17 cellular contexts compared by ENCODE assay signal in the genomic region with DNA sequence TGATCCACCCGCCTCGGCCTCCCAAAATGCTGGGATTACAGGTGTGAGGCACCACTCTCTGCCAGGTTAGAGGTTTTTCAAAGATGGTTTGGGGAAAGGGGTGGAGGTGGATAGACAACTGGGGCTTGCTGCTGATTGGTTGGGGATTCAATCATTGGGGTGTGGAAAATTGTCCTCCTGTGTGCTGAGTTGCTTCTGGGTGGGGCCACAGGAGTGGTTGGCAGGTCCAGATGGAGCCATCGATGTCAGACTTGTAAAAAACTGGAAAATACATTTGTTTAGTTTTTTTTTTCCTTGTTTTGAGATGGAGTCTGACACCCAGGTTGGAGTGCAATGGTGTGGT.
"Had no signal": no experiment of that assay in that cellular context is flagged by ENCODE, and none has a peak within 500 bp of the region (broad histone marks: within the 10 kb centered on the region; RNA-seq: fewer than 3 reads in every experiment).

No MANE protein-coding gene starts in this region.

- H3K4me3 ChIP-seq: breast epithelium, Peyer's patch had no signal

- H3K27me3 ChIP-seq: breast epithelium, Peyer's patch had no signal

- H3K36me3 ChIP-seq: breast epithelium, Peyer's patch, WERI-Rb-1 had no signal

- H3K9me3 Mint-ChIP-seq: activated naive CD8-positive, alpha-beta T cell treated with anti-CD3 and anti-CD28 coated beads, Interleukin-2, amount 10 ng/mL, durations not matched to agents 7 days and 5 days had no signal

- H3K9me3 ChIP-seq: breast epithelium, Peyer's patch had no signal

- H3K27ac Mint-ChIP-seq: activated CD8-positive, alpha-beta T cell treated with anti-CD3 and anti-CD28 coated beads, Interleukin-2, amount 10 ng/mL, durations not matched to agents 7 days and 5 days; activated naive CD8-positive, alpha-beta T cell treated with anti-CD3 and anti-CD28 coated beads, Interleukin-2, amount 10 ng/mL, durations not matched to agents 7 days and 5 days had no signal

- DNase-seq: activated CD4-positive, alpha-beta T cell treated with anti-CD3 and anti-CD28 coated beads for 4 hours; activated CD8-positive, alpha-beta memory T cell treated with anti-CD3 and anti-CD28 coated beads, Interleukin-2, amount 50 U/mL, for 48 hours; activated CD8-positive, alpha-beta T cell treated with anti-CD3 and anti-CD28 coated beads, Interleukin-2, amount 10 ng/mL, durations not matched to agents 7 days and 5 days; activated naive CD4-positive, alpha-beta T cell treated with anti-CD3 and anti-CD28 coated beads, Interleukin-2, amount 50 U/mL, for 16 hours; activated naive CD8-positive, alpha-beta T cell treated with anti-CD3 and anti-CD28 coated beads, Interleukin-2, amount 10 ng/mL, durations not matched to agents 7 days and 5 days; activated T-cell treated with anti-CD3 and anti-CD28 coated beads, Interleukin-2, amount 50 U/mL, for 1 hour; aorta; caudate nucleus; NCI-H1048; NCI-H1417; NCI-H1694 treated with DMSO at 0.1 percent for 48 hours; NCI-H510A treated with DMSO at 0.1 percent for 48 hours; Peyer's patch; SHP77 treated with DMSO at 0.1 percent for 48 hours; T-helper 1 cell; WERI-Rb-1 had no signal

- ATAC-seq: activated CD8-positive, alpha-beta T cell treated with anti-CD3 and anti-CD28 coated beads, Interleukin-2, amount 10 ng/mL, durations not matched to agents 7 days and 5 days had no signal

- H3K4me3 Mint-ChIP-seq: activated CD8-positive, alpha-beta T cell treated with anti-CD3 and anti-CD28 coated beads, Interleukin-2, amount 10 ng/mL, durations not matched to agents 7 days and 5 days; activated naive CD8-positive, alpha-beta T cell treated with anti-CD3 and anti-CD28 coated beads, Interleukin-2, amount 10 ng/mL, durations not matched to agents 7 days and 5 days had no signal

- H3K36me3 Mint-ChIP-seq: activated naive CD8-positive, alpha-beta T cell treated with anti-CD3 and anti-CD28 coated beads, Interleukin-2, amount 10 ng/mL, durations not matched to agents 7 days and 5 days had no signal

- H3K27ac ChIP-seq: breast epithelium, WERI-Rb-1 had no signal
